ENCODE assay signal across 8 cellular contexts in the genomic region with DNA sequence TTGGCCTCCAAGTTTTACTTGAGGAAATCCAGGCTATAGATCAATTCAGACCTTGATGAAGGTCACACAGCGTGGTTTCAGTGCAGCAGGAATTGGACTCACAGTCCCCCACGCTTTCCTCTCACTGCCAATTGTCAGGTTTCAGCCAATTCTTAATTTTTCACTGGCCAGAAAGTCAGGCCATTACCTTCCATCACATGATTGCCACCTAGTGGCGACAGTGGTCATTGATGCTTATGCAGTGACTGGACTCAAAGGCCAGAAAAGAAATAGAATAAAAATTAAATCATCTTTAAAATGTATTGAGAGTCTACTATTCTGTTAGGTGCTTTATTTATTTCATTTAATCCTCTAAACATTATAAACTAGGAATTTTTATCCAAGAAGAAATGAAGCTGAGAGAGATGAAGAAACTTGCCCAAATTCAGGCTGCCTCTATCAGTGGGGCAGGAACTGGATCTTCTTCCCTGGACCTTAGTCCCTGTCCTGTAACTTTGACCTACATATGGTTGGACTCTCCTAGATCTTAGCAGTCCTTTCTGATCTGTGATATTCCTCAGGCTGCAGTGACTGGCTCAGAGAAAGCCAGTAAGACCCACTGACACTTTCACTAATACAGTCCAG.
A peak's percentile ranks its signal among the peaks of the same experiment; 100 is the strongest.
DNase-seq lines count a peak whose midpoint lies in the region; ATAC-seq, FAIRE-seq and TF ChIP-seq lines count a peak whose summit lies in the region.

No MANE protein-coding gene starts in this region.

- H3K27ac ChIP-seq in VCaP: no peak overlapping the region
- no peak overlapping the region for H3K27ac ChIP-seq in breast epithelium

- H3K4me3 ChIP-seq in breast epithelium: no peak overlapping the region

- no peaks in the 10 kb centered on the region for H3K4me1 ChIP-seq in breast epithelium

- no peaks in the 10 kb centered on the region for H3K36me3 ChIP-seq in breast epithelium

- intact Hi-C loops in breast epithelium (cut with DNase I; ENCODE audit: low total_unique reads): no loop called here

- TF ChIP-seq CTCF in VCaP (conservative IDR thresholded peaks at IDR 0.05): peak; percentile 92
- peak; percentile 77 to 82 (median 77) for TF ChIP-seq CTCF in breast epithelium (IDR thresholded peaks at IDR 0.05)

- H3K27me3 ChIP-seq in breast epithelium: no peaks in the 10 kb centered on the region

- FAIRE-seq in GM18507 (lab: Jason Lieb, UNC): peak; percentile 91

- H3K9me3 ChIP-seq in breast epithelium: no peaks in the 10 kb centered on the region

- no peak for TF ChIP-seq POLR2A in breast epithelium (IDR thresholded peaks at IDR 0.05)

- peak; percentile 61 for DNase-seq in AG08396 (ENCODE audit: low spot score)
- DNase-seq in GM18507 (ENCODE audit: extremely low spot score, insufficient read length, low read depth): peak; percentile 4
- peak; percentile 15 for DNase-seq in NCI-H1694 treated with DMSO at 0.1 percent for 48 hours (lab: John Stamatoyannopoulos, UW)
- peak; percentile 49 to 56 for DNase-seq in breast epithelium (ENCODE audit: low spot score in 2 of 2)
- DNase-seq in kidney tubule cell (ENCODE audit: low spot score): peak; percentile 65
- peak; percentile 63 for DNase-seq in stimulated activated CD4-positive, alpha-beta T cell treated with anti-CD3 and anti-CD28 coated beads, Interleukin-4, amount 100 ng/mL, for 1 hour

- ATAC-seq in HG02938 (IDR thresholded peaks at IDR 0.05; ENCODE audit: unreplicated experiment): peak; percentile 86

Comparison
In these comparisons a context has a peak if more than half of its experiments do, and no peak if none do; other contexts are left out.
1. DNase-seq: peak in every context shown above with its lines; median percentile 65 in kidney tubule cell; 63 in stimulated activated CD4-positive, alpha-beta T cell treated with anti-CD3 and anti-CD28 coated beads, Interleukin-4, amount 100 ng/mL, for 1 hour; 61 in AG08396; 52 in breast epithelium; 15 in NCI-H1694 treated with DMSO at 0.1 percent for 48 hours; 4 in GM18507.